In genomic region chr1:223726380-223727001, GRCh38 we compare ENCODE assay signal across 9 cellular contexts. TPM values are rescaled to one million over a fixed set of nuclear protein-coding genes. Genes with fewer than 3 reads are reported as not detected.
A peak's percentile ranks its signal among the peaks of the same experiment; 100 is the strongest.
DNase-seq lines count a peak whose midpoint lies in the region; ATAC-seq and TF ChIP-seq lines count a peak whose summit lies in the region.
"Had no signal": no experiment of that assay in that cellular context is flagged by ENCODE, and none has a peak within 500 bp of the region (broad histone marks: within the 10 kb centered on the region; RNA-seq: fewer than 3 reads in every experiment).

No MANE protein-coding gene starts in this region.

- TF ChIP-seq CTCF in AG10803 (conservative IDR thresholded peaks at IDR 0.05; ENCODE audit: low read length): no peak

- ATAC-seq in GM19351 (IDR thresholded peaks at IDR 0.05; ENCODE audit: unreplicated experiment) (peak; percentile 90), HG03442 (IDR thresholded peaks at IDR 0.05; ENCODE audit: unreplicated experiment) (peak; percentile 93), T-cell (replicated peaks in 1 of 4) (peak; percentile 98 to 99 (median 99))

- POLR2A ChIA-PET in T-cell (lab: Charles Lee): no interaction called here

- H3K27ac Mint-ChIP-seq in T-cell: peak overlapping the region; percentile 95 to 96

- CTCF ChIA-PET in T-cell (lab: Charles Lee): interaction anchor here (0.7 to 1.3 kb wide), 6 partner anchors 10 to 182 kb away, joined by 3 to 7 read pairs (median 3); no protein-coding TSS in a partner anchor

- peaks cover 62 to 84% (median 73%) of the 10 kb centered on the region in 3 donors for H3K4me1 Mint-ChIP-seq in T-cell

- peaks cover 52% of the 10 kb centered on the region for H3K36me3 Mint-ChIP-seq in T-cell

- H3K9me3 Mint-ChIP-seq in T-cell: no peaks in the 10 kb centered on the region

- no peak overlapping the region for H3K4me3 ChIP-seq in AG10803 (ENCODE audit: low read length)
- H3K4me3 ChIP-seq: HAP-1 had no signal

- DNase-seq in AG10803 (ENCODE audit: low read depth) (peak; percentile 86), T-cell (peak; percentile 52 to 87 (median 80)), iPS DF 19.7 (ENCODE audit: low read depth, low spot score) (peak; percentile 68), cerebellum (ENCODE audit: low spot score) (no peak)
- DNase-seq in stimulated activated CD4-positive, alpha-beta T cell treated with anti-CD3 and anti-CD28 coated beads, Interleukin-12 subunit alpha, Interleukin-12 subunit beta, amount 100 ng/mL, for 48 hours (ENCODE audit: low read depth in 2 of 3, low spot score in 1 of 3): peak; percentile 81 to 83 (median 81)

- WGBS in adipose tissue, 3 donors: 14 to 56% (median 17%) methylated on average over 9 of the region's 9 CpGs

- H3K4me3 Mint-ChIP-seq in T-cell: peak overlapping the region; percentile 65 to 80 (median 66)

- H3K27ac ChIP-seq in adipose tissue (ENCODE audit: low read depth, low read length): peak overlapping the region; percentile 28

- no peaks in the 10 kb centered on the region for H3K27me3 Mint-ChIP-seq in T-cell

RNA-seq across cellular contexts. Expression of gene CAPN2, which starts 14.2 kb away (rescaled TPM):
- total RNA-seq in T-cell (100 to 1,000 TPM; 146 to 206 (median 169) TPM), cerebellum (61.2 TPM)
- 100 to 1,000 TPM in 2 of 3 donors, 10 to 100 TPM in 1; 36.2 to 179 (median 115) TPM for polyA plus RNA-seq in adipose tissue
